In genomic region chr6:129565331-129565730, GRCh38 we compare ENCODE assay signal across 27 cellular contexts.
"Had no signal": no experiment of that assay in that cellular context is flagged by ENCODE, and none has a peak within 500 bp of the region (broad histone marks: within the 10 kb centered on the region; RNA-seq: fewer than 3 reads in every experiment).

No MANE protein-coding gene starts in this region.

- DNase-seq: dorsolateral prefrontal cortex; effector CD4-positive, alpha-beta T cell; esophagus squamous epithelium; foreskin melanocyte; glutamatergic neuron; left cardiac atrium; left lung; mesenchymal stem cell; midbrain; stimulated activated CD4-positive, alpha-beta T cell treated with anti-CD3 and anti-CD28 coated beads, Interleukin-12 subunit alpha, Interleukin-12 subunit beta, amount 100 ng/mL, for 4 hours; stimulated activated CD4-positive, alpha-beta T cell treated with anti-CD3 and anti-CD28 coated beads, Interleukin-1b, Interleukin-23, amount 100 ng/mL, for 48 hours; stimulated activated CD4-positive, alpha-beta T cell treated with anti-CD3 and anti-CD28 coated beads, Interleukin-4, amount 100 ng/mL, for 24 hours; stimulated activated naive CD4-positive, alpha-beta T cell treated with Interleukin-2 at 50 U/mL for 16 hours; stomach; tibial artery; upper lobe of left lung had no signal

- H3K4me3 ChIP-seq: dorsolateral prefrontal cortex, esophagus squamous epithelium, left lung, neural progenitor cell, prostate gland, right atrium auricular region, smooth muscle cell, stomach, tibial artery, upper lobe of left lung had no signal

- H2AFZ ChIP-seq: neural progenitor cell had no signal

- H3K36me3 ChIP-seq: esophagus squamous epithelium, left lung, neural progenitor cell, prostate gland, right atrium auricular region, stomach, tibial artery had no signal

- H3K27ac Mint-ChIP-seq: neural progenitor cell; stimulated activated effector memory CD8-positive, alpha-beta T cell treated with anti-CD3 and anti-CD28 coated beads, Interleukin-12 subunit alpha, Interleukin-12 subunit beta, amount 100 ng/mL, for 72 hours had no signal

- H3K4me1 Mint-ChIP-seq: neural progenitor cell; stimulated activated effector memory CD8-positive, alpha-beta T cell treated with anti-CD3 and anti-CD28 coated beads, Interleukin-12 subunit alpha, Interleukin-12 subunit beta, amount 100 ng/mL, for 72 hours had no signal

- FAIRE-seq: colon, endothelial cell of umbilical vein, urothelium cell line had no signal

- H3K4me1 ChIP-seq: esophagus squamous epithelium, left lung, neural progenitor cell, prostate gland, right atrium auricular region, tibial artery, upper lobe of left lung had no signal

- H3K4me3 Mint-ChIP-seq: naive thymus-derived CD4-positive, alpha-beta T cell; nephron; neural progenitor cell; stimulated activated effector memory CD8-positive, alpha-beta T cell treated with anti-CD3 and anti-CD28 coated beads, Interleukin-12 subunit alpha, Interleukin-12 subunit beta, amount 100 ng/mL, for 72 hours had no signal

- H3K9ac ChIP-seq: neural progenitor cell had no signal

- H3K27ac ChIP-seq: dorsolateral prefrontal cortex, esophagus squamous epithelium, left lung, neural progenitor cell, prostate gland, right atrium auricular region, stomach, tibial artery, upper lobe of left lung had no signal

- H3K27me3 ChIP-seq: dorsolateral prefrontal cortex, esophagus squamous epithelium, left lung, neural progenitor cell, right atrium auricular region, stomach, tibial artery, upper lobe of left lung had no signal

- H3K9me3 ChIP-seq: left lung, prostate gland, right atrium auricular region, stomach, tibial artery, upper lobe of left lung had no signal

- H3K4me2 ChIP-seq: neural progenitor cell, smooth muscle cell had no signal

- H3K9me3 Mint-ChIP-seq: stimulated activated effector memory CD8-positive, alpha-beta T cell treated with anti-CD3 and anti-CD28 coated beads, Interleukin-12 subunit alpha, Interleukin-12 subunit beta, amount 100 ng/mL, for 72 hours had no signal

- ATAC-seq: left cardiac atrium; left lung; naive thymus-derived CD4-positive, alpha-beta T cell; sciatic nerve; stimulated activated effector memory CD8-positive, alpha-beta T cell treated with anti-CD3 and anti-CD28 coated beads, Interleukin-12 subunit alpha, Interleukin-12 subunit beta, amount 100 ng/mL, for 72 hours had no signal

- H3K36me3 Mint-ChIP-seq: neural progenitor cell; stimulated activated effector memory CD8-positive, alpha-beta T cell treated with anti-CD3 and anti-CD28 coated beads, Interleukin-12 subunit alpha, Interleukin-12 subunit beta, amount 100 ng/mL, for 72 hours had no signal
